26 cellular contexts compared by ENCODE assay signal in the genomic region with DNA sequence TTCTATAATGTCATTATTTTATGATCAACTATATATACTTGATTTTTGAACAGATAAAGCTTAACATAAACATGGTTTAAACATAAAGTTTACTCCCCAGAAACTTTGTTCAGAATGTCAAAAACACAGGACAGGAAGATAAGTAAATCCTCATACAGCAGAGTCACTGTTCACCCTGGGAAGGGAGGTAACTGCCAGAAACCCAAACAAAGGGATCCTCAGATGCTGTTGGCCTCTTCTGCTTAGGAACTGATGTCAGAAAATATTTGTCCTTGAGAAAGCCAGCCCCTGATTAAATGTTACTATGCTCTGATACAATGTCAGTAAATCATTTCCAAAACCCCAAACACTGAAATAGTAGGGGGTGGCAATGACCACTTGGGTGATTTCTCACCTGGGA.
"Had no signal": no experiment of that assay in that cellular context is flagged by ENCODE, and none has a peak within 500 bp of the region (broad histone marks: within the 10 kb centered on the region; RNA-seq: fewer than 3 reads in every experiment).

No MANE protein-coding gene starts in this region.

- H3K4me3 ChIP-seq: coronary artery, esophagus squamous epithelium, left ventricle myocardium inferior, lung, mucosa of descending colon, prostate gland, skin epidermis, spleen, thoracic aorta, tibial nerve, upper lobe of left lung had no signal

- H3K36me3 ChIP-seq: esophagus squamous epithelium, left ventricle myocardium inferior, prostate gland, spleen, thoracic aorta, tibial nerve, upper lobe of left lung had no signal

- DNase-seq: dermis blood vessel endothelial cell; effector memory CD4-positive, alpha-beta T cell; erythroblast; esophagus squamous epithelium; foreskin melanocyte; immature natural killer cell; islet precursor cell; kidney glomerular epithelial cell; left ventricle myocardium inferior; mesenchymal stem cell; naive B cell; occipital lobe; right cardiac atrium; spleen; stimulated activated CD4-positive, alpha-beta T cell treated with anti-CD3 and anti-CD28 coated beads, Interleukin-4, amount 100 ng/mL, for 4 hours; stimulated activated naive CD8-positive, alpha-beta T cell treated with anti-CD3 and anti-CD28 coated beads, Interleukin-15, Interleukin-2, amounts not matched to agents 100 U/mL and 50 U/mL, for 24 hours had no signal

- H3K27ac ChIP-seq: coronary artery, esophagus squamous epithelium, left ventricle myocardium inferior, parathyroid adenoma, prostate gland, skin epidermis, spleen, thoracic aorta, tibial nerve, upper lobe of left lung had no signal

- H3K9me3 ChIP-seq: esophagus squamous epithelium, left ventricle myocardium inferior, mucosa of descending colon, prostate gland, spleen, thoracic aorta, tibial nerve, upper lobe of left lung had no signal

- H3K4me1 ChIP-seq: esophagus squamous epithelium, left ventricle myocardium inferior, parathyroid adenoma, prostate gland, spleen, tibial nerve had no signal

- H3K27me3 ChIP-seq: tibial nerve, upper lobe of left lung had no signal

- ATAC-seq: stimulated activated memory B cell treated with anti-CD40 and anti-IgM and Interleukin-4, amounts not matched to agents 10 μg/mL and 1 μg/mL and 100 μg/mL, for 72 hours; stimulated activated naive CD8-positive, alpha-beta T cell treated with anti-CD3 and anti-CD28 coated beads, Interleukin-15, Interleukin-2, amounts not matched to agents 100 U/mL and 50 U/mL, for 24 hours had no signal
